Comparison of ENCODE assay signal across 1 cellular context in the genomic region with DNA sequence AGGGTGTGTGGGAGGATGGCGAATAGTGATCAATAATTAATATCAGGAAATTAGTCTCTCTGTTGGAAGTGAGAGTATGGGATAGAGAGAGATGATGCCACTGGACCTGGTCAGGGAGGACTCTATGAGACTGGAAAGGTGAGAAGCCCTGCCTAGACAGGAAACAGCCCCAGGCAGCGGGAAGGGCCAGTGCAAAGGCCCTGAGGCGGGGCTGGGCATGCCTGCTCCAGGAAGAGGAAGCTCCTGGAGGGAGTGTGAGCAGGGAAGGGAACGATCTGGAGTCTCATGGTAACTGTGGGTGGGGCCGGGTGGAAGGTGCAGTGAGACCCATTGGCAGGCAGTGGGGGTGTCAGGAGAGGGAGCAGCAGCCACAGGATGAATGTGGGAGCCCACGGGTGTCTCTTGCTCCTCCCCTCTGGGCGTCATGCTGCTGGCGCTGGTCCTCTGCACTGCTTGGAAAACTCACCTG.
TF ChIP-seq lines count a peak whose summit lies in the region.

No MANE protein-coding gene starts in this region.

TF ChIP-seq in HepG2, 621 proteins besides CTCF, POLR2A, EP300 and RAD21 (continued from another document and continues in another):
- TF ChIP-seq, protein P1, sequence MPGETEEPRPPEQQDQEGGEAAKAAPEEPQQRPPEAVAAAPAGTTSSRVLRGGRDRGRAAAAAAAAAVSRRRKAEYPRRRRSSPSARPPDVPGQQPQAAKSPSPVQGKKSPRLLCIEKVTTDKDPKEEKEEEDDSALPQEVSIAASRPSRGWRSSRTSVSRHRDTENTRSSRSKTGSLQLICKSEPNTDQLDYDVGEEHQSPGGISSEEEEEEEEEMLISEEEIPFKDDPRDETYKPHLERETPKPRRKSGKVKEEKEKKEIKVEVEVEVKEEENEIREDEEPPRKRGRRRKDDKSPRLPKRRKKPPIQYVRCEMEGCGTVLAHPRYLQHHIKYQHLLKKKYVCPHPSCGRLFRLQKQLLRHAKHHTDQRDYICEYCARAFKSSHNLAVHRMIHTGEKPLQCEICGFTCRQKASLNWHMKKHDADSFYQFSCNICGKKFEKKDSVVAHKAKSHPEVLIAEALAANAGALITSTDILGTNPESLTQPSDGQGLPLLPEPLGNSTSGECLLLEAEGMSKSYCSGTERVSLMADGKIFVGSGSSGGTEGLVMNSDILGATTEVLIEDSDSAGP (CRISPR knock-in tag; IDR thresholded peaks at IDR 0.05; ENCODE audit: borderline replicate concordance) = 0 out of 2 replicates have a peak, but pooled peaks have one; percentile 11
- TF ChIP-seq ZNF572 (CRISPR knock-in tag; IDR thresholded peaks at IDR 0.05) (no peak), ESRRA (CRISPR knock-in tag; IDR thresholded peaks at IDR 0.05; ENCODE audit: low read depth) (no peak; the same call in 1 of the 2 replicates), ZNF724P (CRISPR knock-in tag; IDR thresholded peaks at IDR 0.05; ENCODE audit: borderline replicate concordance) (no peak), KDM5B (CRISPR knock-in tag; IDR thresholded peaks at IDR 0.05; ENCODE audit: borderline replicate concordance) (0 out of 2 replicates have a peak, but pooled peaks have one; percentile 50), ZNF296 (CRISPR knock-in tag; conservative IDR thresholded peaks at IDR 0.05) (no peak), SP1 (IDR thresholded peaks at IDR 0.05) (no peak), SP1 (CRISPR knock-in tag; IDR thresholded peaks at IDR 0.05) (no peak), CBX1 (IDR thresholded peaks at IDR 0.05; ENCODE audit: low read depth) (peak; percentile 39), RFX5 (IDR thresholded peaks at IDR 0.05; ENCODE audit: low read depth, low read length) (no peak), SRY (CRISPR knock-in tag; IDR thresholded peaks at IDR 0.05) (peak; percentile 36; the same call in 1 of the 2 replicates), BRCA1 (CRISPR knock-in tag; IDR thresholded peaks at IDR 0.05) (no peak), ZNF598 (CRISPR knock-in tag; IDR thresholded peaks at IDR 0.05; ENCODE audit: borderline replicate concordance) (no peak), ZNF430 (CRISPR knock-in tag; IDR thresholded peaks at IDR 0.05) (no peak), MEIS2 (CRISPR knock-in tag; IDR thresholded peaks at IDR 0.05) (peak; percentile 24; the same call in 1 of the 2 replicates), GATA4 (IDR thresholded peaks at IDR 0.05; ENCODE audit: borderline replicate concordance, low read depth) (no peak), HDAC2 (CRISPR knock-in tag; IDR thresholded peaks at IDR 0.05) (peak; percentile 54), RARG (CRISPR knock-in tag; IDR thresholded peaks at IDR 0.05; ENCODE audit: low read depth) (no peak), FOXP1 (IDR thresholded peaks at IDR 0.05) (no peak), FOXP1 (CRISPR knock-in tag; IDR thresholded peaks at IDR 0.05) (no peak), HNRNPH1 (optimal IDR thresholded peaks at IDR 0.05; ENCODE audit: low read depth, low read length) (no peak), SP2 (CRISPR knock-in tag; IDR thresholded peaks at IDR 0.05) (no peak), CREB1 (IDR thresholded peaks at IDR 0.05) (no peak), CREB1 (CRISPR knock-in tag; IDR thresholded peaks at IDR 0.05) (no peak), MTA1 (CRISPR knock-in tag; IDR thresholded peaks at IDR 0.05; ENCODE audit: borderline replicate concordance) (peak; percentile 41; the same call in 1 of the 2 replicates), CHD2 (IDR thresholded peaks at IDR 0.05; ENCODE audit: low read depth, low read length) (no peak), ZNF367 (CRISPR knock-in tag; IDR thresholded peaks at IDR 0.05; ENCODE audit: borderline replicate concordance) (no peak), YEATS2 (CRISPR knock-in tag; IDR thresholded peaks at IDR 0.05; ENCODE audit: borderline replicate concordance) (0 out of 2 replicates have a peak, but pooled peaks have one; percentile 13), ZBTB7A (CRISPR knock-in tag; IDR thresholded peaks at IDR 0.05) (no peak), ZSCAN9 (CRISPR knock-in tag; IDR thresholded peaks at IDR 0.05; ENCODE audit: borderline replicate concordance) (no peak), ZNF282 (IDR thresholded peaks at IDR 0.05; ENCODE audit: partially characterized antibody) (no peak), AKAP8 (CRISPR knock-in tag; IDR thresholded peaks at IDR 0.05) (no peak), ZNF441 (CRISPR knock-in tag; IDR thresholded peaks at IDR 0.05; ENCODE audit: borderline replicate concordance) (no peak), ZNF816 (CRISPR knock-in tag; IDR thresholded peaks at IDR 0.05; ENCODE audit: borderline replicate concordance) (no peak), ZNF256 (CRISPR knock-in tag; conservative IDR thresholded peaks at IDR 0.05) (no peak)
- TF ChIP-seq, protein P2, sequence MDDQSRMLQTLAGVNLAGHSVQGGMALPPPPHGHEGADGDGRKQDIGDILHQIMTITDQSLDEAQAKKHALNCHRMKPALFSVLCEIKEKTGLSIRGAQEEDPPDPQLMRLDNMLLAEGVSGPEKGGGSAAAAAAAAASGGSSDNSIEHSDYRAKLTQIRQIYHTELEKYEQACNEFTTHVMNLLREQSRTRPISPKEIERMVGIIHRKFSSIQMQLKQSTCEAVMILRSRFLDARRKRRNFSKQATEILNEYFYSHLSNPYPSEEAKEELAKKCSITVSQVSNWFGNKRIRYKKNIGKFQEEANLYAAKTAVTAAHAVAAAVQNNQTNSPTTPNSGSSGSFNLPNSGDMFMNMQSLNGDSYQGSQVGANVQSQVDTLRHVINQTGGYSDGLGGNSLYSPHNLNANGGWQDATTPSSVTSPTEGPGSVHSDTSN (CRISPR knock-in tag; IDR thresholded peaks at IDR 0.05; ENCODE audit: borderline replicate concordance) = no peak
- TF ChIP-seq, protein P3, sequence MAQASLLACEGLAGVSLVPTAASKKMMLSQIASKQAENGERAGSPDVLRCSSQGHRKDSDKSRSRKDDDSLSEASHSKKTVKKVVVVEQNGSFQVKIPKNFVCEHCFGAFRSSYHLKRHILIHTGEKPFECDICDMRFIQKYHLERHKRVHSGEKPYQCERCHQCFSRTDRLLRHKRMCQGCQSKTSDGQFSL (CRISPR knock-in tag; IDR thresholded peaks at IDR 0.05) = no peak; the same call in 1 of the 2 replicates
- TF ChIP-seq, protein P4, sequence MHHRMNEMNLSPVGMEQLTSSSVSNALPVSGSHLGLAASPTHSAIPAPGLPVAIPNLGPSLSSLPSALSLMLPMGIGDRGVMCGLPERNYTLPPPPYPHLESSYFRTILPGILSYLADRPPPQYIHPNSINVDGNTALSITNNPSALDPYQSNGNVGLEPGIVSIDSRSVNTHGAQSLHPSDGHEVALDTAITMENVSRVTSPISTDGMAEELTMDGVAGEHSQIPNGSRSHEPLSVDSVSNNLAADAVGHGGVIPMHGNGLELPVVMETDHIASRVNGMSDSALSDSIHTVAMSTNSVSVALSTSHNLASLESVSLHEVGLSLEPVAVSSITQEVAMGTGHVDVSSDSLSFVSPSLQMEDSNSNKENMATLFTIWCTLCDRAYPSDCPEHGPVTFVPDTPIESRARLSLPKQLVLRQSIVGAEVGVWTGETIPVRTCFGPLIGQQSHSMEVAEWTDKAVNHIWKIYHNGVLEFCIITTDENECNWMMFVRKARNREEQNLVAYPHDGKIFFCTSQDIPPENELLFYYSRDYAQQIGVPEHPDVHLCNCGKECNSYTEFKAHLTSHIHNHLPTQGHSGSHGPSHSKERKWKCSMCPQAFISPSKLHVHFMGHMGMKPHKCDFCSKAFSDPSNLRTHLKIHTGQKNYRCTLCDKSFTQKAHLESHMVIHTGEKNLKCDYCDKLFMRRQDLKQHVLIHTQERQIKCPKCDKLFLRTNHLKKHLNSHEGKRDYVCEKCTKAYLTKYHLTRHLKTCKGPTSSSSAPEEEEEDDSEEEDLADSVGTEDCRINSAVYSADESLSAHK (CRISPR knock-in tag; IDR thresholded peaks at IDR 0.05; ENCODE audit: borderline replicate concordance) = no peak
- TF ChIP-seq, protein P5, sequence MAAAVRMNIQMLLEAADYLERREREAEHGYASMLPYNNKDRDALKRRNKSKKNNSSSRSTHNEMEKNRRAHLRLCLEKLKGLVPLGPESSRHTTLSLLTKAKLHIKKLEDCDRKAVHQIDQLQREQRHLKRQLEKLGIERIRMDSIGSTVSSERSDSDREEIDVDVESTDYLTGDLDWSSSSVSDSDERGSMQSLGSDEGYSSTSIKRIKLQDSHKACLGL (CRISPR knock-in tag; IDR thresholded peaks at IDR 0.05) = no peak
- TF ChIP-seq, protein P6, sequence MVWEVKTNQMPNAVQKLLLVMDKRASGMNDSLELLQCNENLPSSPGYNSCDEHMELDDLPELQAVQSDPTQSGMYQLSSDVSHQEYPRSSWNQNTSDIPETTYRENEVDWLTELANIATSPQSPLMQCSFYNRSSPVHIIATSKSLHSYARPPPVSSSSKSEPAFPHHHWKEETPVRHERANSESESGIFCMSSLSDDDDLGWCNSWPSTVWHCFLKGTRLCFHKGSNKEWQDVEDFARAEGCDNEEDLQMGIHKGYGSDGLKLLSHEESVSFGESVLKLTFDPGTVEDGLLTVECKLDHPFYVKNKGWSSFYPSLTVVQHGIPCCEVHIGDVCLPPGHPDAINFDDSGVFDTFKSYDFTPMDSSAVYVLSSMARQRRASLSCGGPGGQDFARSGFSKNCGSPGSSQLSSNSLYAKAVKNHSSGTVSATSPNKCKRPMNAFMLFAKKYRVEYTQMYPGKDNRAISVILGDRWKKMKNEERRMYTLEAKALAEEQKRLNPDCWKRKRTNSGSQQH (CRISPR knock-in tag; IDR thresholded peaks at IDR 0.05; ENCODE audit: low read depth) = no peak
- TF ChIP-seq, protein P7, sequence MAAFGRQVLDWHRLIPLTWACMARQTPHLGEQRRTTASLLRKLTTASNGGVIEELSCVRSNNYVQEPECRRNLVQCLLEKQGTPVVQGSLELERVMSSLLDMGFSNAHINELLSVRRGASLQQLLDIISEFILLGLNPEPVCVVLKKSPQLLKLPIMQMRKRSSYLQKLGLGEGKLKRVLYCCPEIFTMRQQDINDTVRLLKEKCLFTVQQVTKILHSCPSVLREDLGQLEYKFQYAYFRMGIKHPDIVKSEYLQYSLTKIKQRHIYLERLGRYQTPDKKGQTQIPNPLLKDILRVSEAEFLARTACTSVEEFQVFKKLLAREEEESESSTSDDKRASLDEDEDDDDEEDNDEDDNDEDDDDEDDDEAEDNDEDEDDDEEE (CRISPR knock-in tag; IDR thresholded peaks at IDR 0.05) = no peak
- TF ChIP-seq, protein P8, sequence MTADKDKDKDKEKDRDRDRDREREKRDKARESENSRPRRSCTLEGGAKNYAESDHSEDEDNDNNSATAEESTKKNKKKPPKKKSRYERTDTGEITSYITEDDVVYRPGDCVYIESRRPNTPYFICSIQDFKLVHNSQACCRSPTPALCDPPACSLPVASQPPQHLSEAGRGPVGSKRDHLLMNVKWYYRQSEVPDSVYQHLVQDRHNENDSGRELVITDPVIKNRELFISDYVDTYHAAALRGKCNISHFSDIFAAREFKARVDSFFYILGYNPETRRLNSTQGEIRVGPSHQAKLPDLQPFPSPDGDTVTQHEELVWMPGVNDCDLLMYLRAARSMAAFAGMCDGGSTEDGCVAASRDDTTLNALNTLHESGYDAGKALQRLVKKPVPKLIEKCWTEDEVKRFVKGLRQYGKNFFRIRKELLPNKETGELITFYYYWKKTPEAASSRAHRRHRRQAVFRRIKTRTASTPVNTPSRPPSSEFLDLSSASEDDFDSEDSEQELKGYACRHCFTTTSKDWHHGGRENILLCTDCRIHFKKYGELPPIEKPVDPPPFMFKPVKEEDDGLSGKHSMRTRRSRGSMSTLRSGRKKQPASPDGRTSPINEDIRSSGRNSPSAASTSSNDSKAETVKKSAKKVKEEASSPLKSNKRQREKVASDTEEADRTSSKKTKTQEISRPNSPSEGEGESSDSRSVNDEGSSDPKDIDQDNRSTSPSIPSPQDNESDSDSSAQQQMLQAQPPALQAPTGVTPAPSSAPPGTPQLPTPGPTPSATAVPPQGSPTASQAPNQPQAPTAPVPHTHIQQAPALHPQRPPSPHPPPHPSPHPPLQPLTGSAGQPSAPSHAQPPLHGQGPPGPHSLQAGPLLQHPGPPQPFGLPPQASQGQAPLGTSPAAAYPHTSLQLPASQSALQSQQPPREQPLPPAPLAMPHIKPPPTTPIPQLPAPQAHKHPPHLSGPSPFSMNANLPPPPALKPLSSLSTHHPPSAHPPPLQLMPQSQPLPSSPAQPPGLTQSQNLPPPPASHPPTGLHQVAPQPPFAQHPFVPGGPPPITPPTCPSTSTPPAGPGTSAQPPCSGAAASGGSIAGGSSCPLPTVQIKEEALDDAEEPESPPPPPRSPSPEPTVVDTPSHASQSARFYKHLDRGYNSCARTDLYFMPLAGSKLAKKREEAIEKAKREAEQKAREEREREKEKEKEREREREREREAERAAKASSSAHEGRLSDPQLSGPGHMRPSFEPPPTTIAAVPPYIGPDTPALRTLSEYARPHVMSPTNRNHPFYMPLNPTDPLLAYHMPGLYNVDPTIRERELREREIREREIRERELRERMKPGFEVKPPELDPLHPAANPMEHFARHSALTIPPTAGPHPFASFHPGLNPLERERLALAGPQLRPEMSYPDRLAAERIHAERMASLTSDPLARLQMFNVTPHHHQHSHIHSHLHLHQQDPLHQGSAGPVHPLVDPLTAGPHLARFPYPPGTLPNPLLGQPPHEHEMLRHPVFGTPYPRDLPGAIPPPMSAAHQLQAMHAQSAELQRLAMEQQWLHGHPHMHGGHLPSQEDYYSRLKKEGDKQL (CRISPR knock-in tag; IDR thresholded peaks at IDR 0.05; ENCODE audit: low read depth) = no peak
- TF ChIP-seq, protein P9, sequence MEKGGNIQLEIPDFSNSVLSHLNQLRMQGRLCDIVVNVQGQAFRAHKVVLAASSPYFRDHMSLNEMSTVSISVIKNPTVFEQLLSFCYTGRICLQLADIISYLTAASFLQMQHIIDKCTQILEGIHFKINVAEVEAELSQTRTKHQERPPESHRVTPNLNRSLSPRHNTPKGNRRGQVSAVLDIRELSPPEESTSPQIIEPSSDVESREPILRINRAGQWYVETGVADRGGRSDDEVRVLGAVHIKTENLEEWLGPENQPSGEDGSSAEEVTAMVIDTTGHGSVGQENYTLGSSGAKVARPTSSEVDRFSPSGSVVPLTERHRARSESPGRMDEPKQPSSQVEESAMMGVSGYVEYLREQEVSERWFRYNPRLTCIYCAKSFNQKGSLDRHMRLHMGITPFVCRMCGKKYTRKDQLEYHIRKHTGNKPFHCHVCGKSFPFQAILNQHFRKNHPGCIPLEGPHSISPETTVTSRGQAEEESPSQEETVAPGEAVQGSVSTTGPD (CRISPR knock-in tag; IDR thresholded peaks at IDR 0.05) = no peak
- TF ChIP-seq, protein P10, sequence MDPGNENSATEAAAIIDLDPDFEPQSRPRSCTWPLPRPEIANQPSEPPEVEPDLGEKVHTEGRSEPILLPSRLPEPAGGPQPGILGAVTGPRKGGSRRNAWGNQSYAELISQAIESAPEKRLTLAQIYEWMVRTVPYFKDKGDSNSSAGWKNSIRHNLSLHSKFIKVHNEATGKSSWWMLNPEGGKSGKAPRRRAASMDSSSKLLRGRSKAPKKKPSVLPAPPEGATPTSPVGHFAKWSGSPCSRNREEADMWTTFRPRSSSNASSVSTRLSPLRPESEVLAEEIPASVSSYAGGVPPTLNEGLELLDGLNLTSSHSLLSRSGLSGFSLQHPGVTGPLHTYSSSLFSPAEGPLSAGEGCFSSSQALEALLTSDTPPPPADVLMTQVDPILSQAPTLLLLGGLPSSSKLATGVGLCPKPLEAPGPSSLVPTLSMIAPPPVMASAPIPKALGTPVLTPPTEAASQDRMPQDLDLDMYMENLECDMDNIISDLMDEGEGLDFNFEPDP (CRISPR knock-in tag; conservative IDR thresholded peaks at IDR 0.05) = peak; percentile 94; the same call in 1 of the 2 replicates
